ENCODE assay signal across 13 cellular contexts in the genomic region with DNA sequence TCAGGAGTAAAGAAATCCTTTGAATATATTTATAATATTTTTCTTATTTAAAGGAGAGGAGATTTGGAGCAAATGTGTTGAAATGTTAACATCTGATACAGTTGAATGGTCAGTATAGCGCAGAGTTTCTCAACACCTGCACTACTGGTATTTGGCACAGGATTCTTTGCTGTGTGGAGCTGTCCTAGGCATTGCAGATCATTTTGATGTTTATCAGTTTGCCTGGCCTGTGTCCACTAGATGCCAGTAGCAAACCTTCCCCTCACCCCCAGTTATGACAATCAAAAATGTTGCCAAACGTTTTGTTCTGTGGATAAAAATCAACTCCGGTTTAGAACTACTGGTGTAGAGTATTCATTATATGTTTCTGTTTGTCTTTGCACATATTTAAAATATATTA.
DNase-seq lines count a peak whose midpoint lies in the region; ATAC-seq, FAIRE-seq and TF ChIP-seq lines count a peak whose summit lies in the region.
"Had no signal": no experiment of that assay in that cellular context is flagged by ENCODE, and none has a peak within 500 bp of the region (broad histone marks: within the 10 kb centered on the region; RNA-seq: fewer than 3 reads in every experiment).

No MANE protein-coding gene starts in this region.

- H3K4me3 ChIP-seq in OCI-LY3 (ENCODE audit: low read length) (no peak overlapping the region), endodermal cell (ENCODE audit: low read length) (no peak overlapping the region)
- H3K4me3 ChIP-seq: colonic mucosa, skin epidermis had no signal

- no peak overlapping the region for H3K4me3 Mint-ChIP-seq in endodermal cell
- H3K4me3 Mint-ChIP-seq: activated CD8-positive, alpha-beta T cell treated with anti-CD3 and anti-CD28 coated beads for 36 hours; activated naive CD4-positive, alpha-beta T cell treated with anti-CD3 and anti-CD28 coated beads, Interleukin-2, amount 10 ng/mL, durations not matched to agents 7 days and 5 days; neural crest cell had no signal

- peak; percentile 2 for DNase-seq in NCI-H748 (lab: John Stamatoyannopoulos, UW; ENCODE audit: unreplicated experiment)
- no peak for DNase-seq in NCI-H748 treated with DMSO at 0.1 percent for 48 hours (lab: John Stamatoyannopoulos, UW)
- no peak for DNase-seq in endodermal cell
- peak; percentile 1 for DNase-seq in urothelium cell line (ENCODE audit: low spot score)
- no peak for DNase-seq in AG08396 (ENCODE audit: low spot score)
- no peak for DNase-seq in GF-D8 (lab: John Stamatoyannopoulos, UW)
- DNase-seq: activated CD8-positive, alpha-beta T cell treated with anti-CD3 and anti-CD28 coated beads for 36 hours; activated naive CD4-positive, alpha-beta T cell treated with anti-CD3 and anti-CD28 coated beads, Interleukin-2, amount 10 ng/mL, durations not matched to agents 7 days and 5 days; colonic mucosa had no signal

- H3K27ac Mint-ChIP-seq in endodermal cell: no peak overlapping the region
- H3K27ac Mint-ChIP-seq: activated CD8-positive, alpha-beta T cell treated with anti-CD3 and anti-CD28 coated beads for 36 hours; activated naive CD4-positive, alpha-beta T cell treated with anti-CD3 and anti-CD28 coated beads, Interleukin-2, amount 10 ng/mL, durations not matched to agents 7 days and 5 days had no signal

- no peaks in the 10 kb centered on the region for H3K27me3 Mint-ChIP-seq in endodermal cell (ENCODE audit: insufficient read depth)
- H3K27me3 Mint-ChIP-seq: activated CD8-positive, alpha-beta T cell treated with anti-CD3 and anti-CD28 coated beads for 36 hours; activated naive CD4-positive, alpha-beta T cell treated with anti-CD3 and anti-CD28 coated beads, Interleukin-2, amount 10 ng/mL, durations not matched to agents 7 days and 5 days had no signal

- 20 to 46% methylated on average over 1 of the region's 3 CpGs for WGBS in endodermal cell (ENCODE audit: insufficient coverage in 1 of 2, insufficient read length in 1 of 2), 2 experiments

- no peak overlapping the region for H2AFZ ChIP-seq in OCI-LY3 (ENCODE audit: low read depth, low read length)

- H3K9me3 Mint-ChIP-seq in endodermal cell: no peaks in the 10 kb centered on the region
- H3K9me3 Mint-ChIP-seq: neural crest cell had no signal

- H3K27me3 ChIP-seq in OCI-LY3 (ENCODE audit: low read depth, low read length) (no peaks in the 10 kb centered on the region), endodermal cell (ENCODE audit: control insufficient read depth, insufficient read depth, low read length, poor library complexity, severe bottlenecking) (no peaks in the 10 kb centered on the region)
- H3K27me3 ChIP-seq: colonic mucosa had no signal

- H3K9me3 ChIP-seq in OCI-LY3 (ENCODE audit: insufficient read depth, low read length): no peaks in the 10 kb centered on the region
- H3K9me3 ChIP-seq in endodermal cell (ENCODE audit: control insufficient read depth, low read length): no peaks in the 10 kb centered on the region
- H3K9me3 ChIP-seq: colonic mucosa had no signal

- FAIRE-seq in urothelium cell line (lab: Jason Lieb, UNC): no peak

- peak; percentile 14; the same call in 1 of the 2 replicates for TF ChIP-seq CTCF in OCI-LY3 (IDR thresholded peaks at IDR 0.05; ENCODE audit: low read depth, low read length)
- TF ChIP-seq CTCF in endodermal cell (conservative IDR thresholded peaks at IDR 0.05): peak; percentile 32

- H3K9ac ChIP-seq in OCI-LY3 (ENCODE audit: low read length): no peak overlapping the region
- H3K9ac ChIP-seq in endodermal cell (ENCODE audit: extremely low read depth, low read length, poor library complexity, severe bottlenecking): no peak overlapping the region

- no peaks in the 10 kb centered on the region for H3K79me2 ChIP-seq in OCI-LY3 (ENCODE audit: low read length)

- H3K36me3 Mint-ChIP-seq in endodermal cell (ENCODE audit: low read depth): no peaks in the 10 kb centered on the region
- H3K36me3 Mint-ChIP-seq: activated naive CD4-positive, alpha-beta T cell treated with anti-CD3 and anti-CD28 coated beads, Interleukin-2, amount 10 ng/mL, durations not matched to agents 7 days and 5 days had no signal

- H3K4me1 Mint-ChIP-seq in endodermal cell: no peaks in the 10 kb centered on the region
- H3K4me1 Mint-ChIP-seq: activated naive CD4-positive, alpha-beta T cell treated with anti-CD3 and anti-CD28 coated beads, Interleukin-2, amount 10 ng/mL, durations not matched to agents 7 days and 5 days; neural crest cell had no signal

- no peaks in the 10 kb centered on the region for H4K20me1 ChIP-seq in OCI-LY3 (ENCODE audit: insufficient read depth, low read length)

- peaks cover 5% of the 10 kb centered on the region for H3K4me1 ChIP-seq in OCI-LY3 (ENCODE audit: low read length)
- H3K4me1 ChIP-seq in endodermal cell (ENCODE audit: control insufficient read depth, insufficient read depth, low read length): no peaks in the 10 kb centered on the region
- H3K4me1 ChIP-seq: colonic mucosa had no signal

- H3K4me2 ChIP-seq in OCI-LY3 (ENCODE audit: low read length): no peak overlapping the region

- H3K27ac ChIP-seq in OCI-LY3 (ENCODE audit: low read length) (no peak overlapping the region), endodermal cell (ENCODE audit: low read depth, low read length) (no peak overlapping the region)
- H3K27ac ChIP-seq: colonic mucosa, skin epidermis had no signal

- no peak for ATAC-seq in HG03342 (IDR thresholded peaks at IDR 0.05; ENCODE audit: unreplicated experiment)
- ATAC-seq: activated CD8-positive, alpha-beta T cell treated with anti-CD3 and anti-CD28 coated beads for 36 hours had no signal

- H3K36me3 ChIP-seq in OCI-LY3 (replicated peaks; ENCODE audit: low read depth, low read length): no peaks in the 10 kb centered on the region
- no peaks in the 10 kb centered on the region for H3K36me3 ChIP-seq in endodermal cell (ENCODE audit: control insufficient read depth, insufficient read depth, low read length)
- H3K36me3 ChIP-seq: colonic mucosa had no signal

Comparison
In these comparisons a context has a peak if more than half of its experiments do, and no peak if none do; other contexts are left out.
1. DNase-seq: peak in NCI-H748 (single experiment) and urothelium cell line (single experiment); none in NCI-H748 treated with DMSO at 0.1 percent for 48 hours (single experiment), endodermal cell (single experiment), AG08396 (single experiment) and GF-D8 (single experiment).